Comparison of ENCODE assay signal across 12 cellular contexts in the genomic region with DNA sequence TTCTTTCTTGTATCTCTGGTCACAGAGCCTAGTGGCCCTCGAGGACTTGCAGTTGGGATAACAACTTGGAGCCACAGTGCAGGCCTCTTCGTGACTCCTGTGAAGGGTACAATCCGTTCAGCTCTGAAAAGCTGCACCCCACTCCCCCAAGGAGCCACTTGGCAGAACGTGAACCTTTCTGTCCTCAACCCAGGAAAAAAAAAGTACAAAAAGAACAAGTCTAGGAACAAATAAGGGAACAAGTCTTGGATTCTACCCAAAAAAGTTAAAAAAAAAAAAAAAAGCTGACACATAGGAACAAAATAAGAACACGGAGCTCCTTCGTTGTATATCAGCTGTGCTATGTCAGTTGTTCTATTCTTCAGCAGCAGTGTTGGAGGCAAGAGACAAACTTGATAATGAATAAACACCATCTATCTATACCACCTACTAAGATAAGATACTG.
DNase-seq lines count a peak whose midpoint lies in the region; ATAC-seq and TF ChIP-seq lines count a peak whose summit lies in the region.
"Had no signal": no experiment of that assay in that cellular context is flagged by ENCODE, and none has a peak within 500 bp of the region (broad histone marks: within the 10 kb centered on the region; RNA-seq: fewer than 3 reads in every experiment).

No MANE protein-coding gene starts in this region.

- no peaks in the 10 kb centered on the region for H3K9me3 Mint-ChIP-seq in dendritic cell treated with granulocyte-macrophage colony-stimulating factor and Interleukin-4, amounts not matched to agents 40 ng/mL and 50 ng/mL, for 4 days

- DNase-seq in medulla oblongata (ENCODE audit: extremely low spot score) (peak; percentile 34), substantia nigra (lab: John Stamatoyannopoulos, UW) (peak in 21 of 49 donors; percentile 3 to 68 (median 32)), NCI-H748 treated with DMSO at 0.1 percent for 48 hours (lab: John Stamatoyannopoulos, UW) (no peak), DMS53 (lab: John Stamatoyannopoulos, UW) (no peak)
- DNase-seq: DMS153; effector CD4-positive, alpha-beta T cell; HCEC 1CT; NCI-H1694 treated with DMSO at 0.1 percent for 48 hours; RPMI8226 had no signal

- intact Hi-C loops in dendritic cell treated with granulocyte-macrophage colony-stimulating factor and Interleukin-4, amounts not matched to agents 40 ng/mL and 50 ng/mL, for 4 days (cut with micrococcal nuclease), result no loop called here

- TF ChIP-seq CTCF in VCaP (conservative IDR thresholded peaks at IDR 0.05), result no peak

- H3K4me3 Mint-ChIP-seq in dendritic cell treated with granulocyte-macrophage colony-stimulating factor and Interleukin-4, amounts not matched to agents 40 ng/mL and 50 ng/mL, for 4 days, result no peak overlapping the region

- no peaks in the 10 kb centered on the region for H3K27me3 Mint-ChIP-seq in dendritic cell treated with granulocyte-macrophage colony-stimulating factor and Interleukin-4, amounts not matched to agents 40 ng/mL and 50 ng/mL, for 4 days

- peak overlapping the region; percentile 57 for H3K27ac Mint-ChIP-seq in dendritic cell treated with granulocyte-macrophage colony-stimulating factor and Interleukin-4, amounts not matched to agents 40 ng/mL and 50 ng/mL, for 4 days

- H3K27ac ChIP-seq in VCaP (peak overlapping the region; percentile 13; the same call in 1 of the 2 replicates), substantia nigra (ENCODE audit: low read depth, low read length, poor library complexity, severe bottlenecking) (peak overlapping the region; percentile 36)

- ATAC-seq in HG02981 (IDR thresholded peaks at IDR 0.05; ENCODE audit: unreplicated experiment), result no peak

- H3K36me3 Mint-ChIP-seq in dendritic cell treated with granulocyte-macrophage colony-stimulating factor and Interleukin-4, amounts not matched to agents 40 ng/mL and 50 ng/mL, for 4 days (ENCODE audit: low read depth), result peaks cover 65% of the 10 kb centered on the region

- peaks cover 54% of the 10 kb centered on the region for H3K4me1 Mint-ChIP-seq in dendritic cell treated with granulocyte-macrophage colony-stimulating factor and Interleukin-4, amounts not matched to agents 40 ng/mL and 50 ng/mL, for 4 days (ENCODE audit: low read depth)
